24 cellular contexts compared by ENCODE assay signal in the genomic region with DNA sequence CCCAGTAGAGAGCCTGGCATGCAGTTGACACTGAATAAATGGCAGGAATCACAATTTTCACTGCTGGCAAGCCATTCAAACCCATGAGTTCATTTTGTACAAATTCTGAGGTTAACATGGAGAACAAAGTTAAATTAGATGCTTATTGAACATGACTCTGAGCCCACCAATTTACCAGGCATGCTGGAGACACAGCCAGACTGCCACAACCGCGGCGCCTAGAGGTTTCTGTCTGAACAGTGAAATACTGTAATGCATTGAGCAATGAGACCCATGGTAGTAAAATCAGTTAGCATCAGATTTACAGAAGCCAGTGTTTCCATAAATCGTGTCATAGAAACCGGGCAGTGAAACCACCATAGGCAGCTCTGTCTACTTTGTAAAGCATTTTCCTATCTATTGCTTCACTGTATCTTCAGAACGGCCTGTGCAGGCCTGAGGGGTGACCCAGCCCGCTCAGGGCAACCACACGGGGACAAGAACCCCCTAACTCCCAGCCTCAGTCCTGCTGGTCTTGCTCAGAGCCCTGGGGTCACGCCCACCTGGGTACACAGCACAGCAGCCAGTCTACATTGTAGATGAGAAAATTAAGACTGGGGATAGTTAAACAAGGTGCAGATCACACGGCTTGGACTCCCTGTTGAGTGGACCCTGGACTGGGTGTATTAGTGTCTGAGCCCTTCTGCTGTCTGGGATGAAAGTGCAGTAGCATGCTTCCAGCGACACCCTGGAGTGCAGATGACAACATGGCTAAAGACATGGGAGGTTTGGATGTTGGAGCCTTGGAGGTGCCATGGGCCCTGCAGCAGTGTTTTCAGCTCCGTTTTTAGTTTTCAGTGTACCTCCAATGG. TPM values are rescaled to one million over a fixed set of nuclear protein-coding genes. Genes with fewer than 3 reads are reported as not detected.
DNase-seq lines count a peak whose midpoint lies in the region; ATAC-seq and TF ChIP-seq lines count a peak whose summit lies in the region.
"Had no signal": no experiment of that assay in that cellular context is flagged by ENCODE, and none has a peak within 500 bp of the region (broad histone marks: within the 10 kb centered on the region; RNA-seq: fewer than 3 reads in every experiment).

No MANE protein-coding gene starts in this region.

- CTCF ChIA-PET in CD4-positive, alpha-beta T cell (lab: Charles Lee) = no interaction called here
- CTCF ChIA-PET in mammary epithelial cell (lab: Charles Lee; ENCODE audit: low non-redundant PET) = no interaction called here

- H3K4me1 ChIP-seq in skeletal muscle tissue (ENCODE audit: control insufficient read depth in 3 of 3, insufficient read depth in 3 of 3, low read length in 3 of 3) = peaks cover 50 to 80% (median 77%) of the 10 kb centered on the region in 3 donors
- H3K4me1 ChIP-seq in mammary epithelial cell (ENCODE audit: insufficient read depth, low read length) = peaks cover 18% of the 10 kb centered on the region

- no peak overlapping the region for H3K27ac Mint-ChIP-seq in CD4-positive, alpha-beta T cell
- H3K27ac Mint-ChIP-seq: WTC11 had no signal

- no TSS peak for BruUV-seq in mammary epithelial cell (replicated peaks; lab: Mats Ljungman, UMichigan)

- POLR2A ChIA-PET in CD4-positive, alpha-beta T cell (lab: Charles Lee) = no interaction called here

- DNase-seq in HL-60 (ENCODE audit: low read depth in 1 of 2, low spot score in 1 of 2) (peak in 1 of 2 experiments; percentile 36), NOMO-1 treated with DMSO at 0.1 percent for 48 hours (lab: John Stamatoyannopoulos, UW; ENCODE audit: unreplicated experiment) (peak; percentile 99), fibroblast of villous mesenchyme (ENCODE audit: low read depth) (peak; percentile 68), mammary epithelial cell (no peak)
- DNase-seq in CD4-positive, alpha-beta T cell = no peak
- no peak for DNase-seq in activated CD8-positive, alpha-beta memory T cell treated with anti-CD3 and anti-CD28 coated beads for 24 hours
- DNase-seq: ACHN; activated CD4-positive, alpha-beta T cell treated with anti-CD3 and anti-CD28 coated beads, Interleukin-2, amount 50 U/mL, for 4 hours; activated effector memory CD4-positive, alpha-beta T cell treated with anti-CD3 and anti-CD28 coated beads, Interleukin-2, amount 50 U/mL, for 16 hours; body of pancreas; effector CD8-positive, alpha-beta T cell; KBM-7; NCI-H1048; NCI-H2029 treated with DMSO at 0.1 percent for 48 hours; NCI-H446 treated with DMSO at 0.1 percent for 48 hours; nucleus accumbens; stimulated activated naive CD8-positive, alpha-beta T cell treated with anti-CD3 and anti-CD28 coated beads, Interleukin-15, amount 100 ng/mL, for 72 hours; upper lobe of left lung had no signal

- in situ Hi-C loops in mammary epithelial cell (cut with MboI; ENCODE audit: low sequenced_read_pairs in 2 of 2) = no loop called here

- H3K4me3 ChIP-seq in HL-60 (replicated peaks; ENCODE audit: insufficient read depth, low read length) (no peak overlapping the region), fibroblast of villous mesenchyme (ENCODE audit: low read depth, low read length) (no peak overlapping the region), skeletal muscle tissue (ENCODE audit: low read length in 3 of 3) (no peak overlapping the region), mammary epithelial cell (replicated peaks in 1 of 3; ENCODE audit: insufficient read depth in 1 of 3, low read depth in 2 of 3, low read length in 3 of 3) (no peak overlapping the region)
- H3K4me3 ChIP-seq: BLaER1 treated with 17β-estradiol and CSF1 and Interleukin-3, amounts not matched to agents 10 nM and 100 nM; body of pancreas; gastroesophageal sphincter; upper lobe of left lung had no signal

- peaks cover 5% of the 10 kb centered on the region for H3K4me1 Mint-ChIP-seq in CD4-positive, alpha-beta T cell (ENCODE audit: low read depth)
- H3K4me1 Mint-ChIP-seq: WTC11 had no signal

- no peaks in the 10 kb centered on the region for H3K27me3 Mint-ChIP-seq in CD4-positive, alpha-beta T cell
- H3K27me3 Mint-ChIP-seq: stimulated activated naive CD8-positive, alpha-beta T cell treated with anti-CD3 and anti-CD28 coated beads, Interleukin-15, amount 100 ng/mL, for 72 hours had no signal

- no peak overlapping the region for H3K4me3 Mint-ChIP-seq in CD4-positive, alpha-beta T cell
- H3K4me3 Mint-ChIP-seq: stimulated activated naive CD8-positive, alpha-beta T cell treated with anti-CD3 and anti-CD28 coated beads, Interleukin-15, amount 100 ng/mL, for 72 hours; WTC11 had no signal

- H3K9ac ChIP-seq in skeletal muscle tissue (ENCODE audit: low read depth in 1 of 3, low read length in 3 of 3) (no peak overlapping the region), mammary epithelial cell (ENCODE audit: insufficient read depth, low read length) (no peak overlapping the region)
- H3K9ac ChIP-seq: BLaER1 treated with 17β-estradiol and CSF1 and Interleukin-3, amounts not matched to agents 10 nM and 100 nM had no signal

- no peaks in the 10 kb centered on the region for H3K36me3 Mint-ChIP-seq in CD4-positive, alpha-beta T cell (ENCODE audit: low read depth)

- dilution Hi-C loops in mammary epithelial cell (cut with HindIII; ENCODE audit: low sequenced_read_pairs) = no loop called here

- no peaks in the 10 kb centered on the region for H4K20me1 ChIP-seq in mammary epithelial cell (ENCODE audit: insufficient read depth, low read length)
- H4K20me1 ChIP-seq: BLaER1 treated with 17β-estradiol and CSF1 and Interleukin-3, amounts not matched to agents 10 nM and 100 nM had no signal

- ATAC-seq in HG03571 (IDR thresholded peaks at IDR 0.05; ENCODE audit: unreplicated experiment) = no peak
- no peak for ATAC-seq in CD4-positive, alpha-beta T cell (ENCODE audit: poor library complexity)
- ATAC-seq: body of pancreas; gastroesophageal sphincter; stimulated activated naive CD8-positive, alpha-beta T cell treated with anti-CD3 and anti-CD28 coated beads, Interleukin-15, amount 100 ng/mL, for 72 hours; WTC11 had no signal

- H3K79me2 ChIP-seq in mammary epithelial cell (ENCODE audit: insufficient read depth, low read length) = no peaks in the 10 kb centered on the region

- H3K36me3 ChIP-seq in skeletal muscle tissue (ENCODE audit: control insufficient read depth in 3 of 3, insufficient read depth in 3 of 3, low read length in 3 of 3) (peaks cover 3 to 6% (median 4%) of the 10 kb centered on the region in 3 donors), mammary epithelial cell (ENCODE audit: insufficient read depth, low read length) (no peaks in the 10 kb centered on the region)
- H3K36me3 ChIP-seq: BLaER1 treated with 17β-estradiol and CSF1 and Interleukin-3, amounts not matched to agents 10 nM and 100 nM; gastroesophageal sphincter; upper lobe of left lung had no signal

- TF ChIP-seq CTCF in HL-60 (IDR thresholded peaks at IDR 0.05; ENCODE audit: insufficient read depth, low read length) (no peak), fibroblast of villous mesenchyme (IDR thresholded peaks at IDR 0.05; ENCODE audit: insufficient read depth, low read depth, low read length) (no peak), mammary epithelial cell (conservative IDR thresholded peaks at IDR 0.05 in 1 of 2, IDR thresholded peaks at IDR 0.05 in 1 of 2; ENCODE audit: extremely low read depth in 1 of 2, insufficient read depth in 1 of 2, low read depth in 1 of 2, low read length in 2 of 2) (no peak)
- no peak for TF ChIP-seq CTCF in CD4-positive, alpha-beta T cell (IDR thresholded peaks at IDR 0.05)

- H3K27me3 ChIP-seq in HL-60 (ENCODE audit: insufficient read depth, poor library complexity, severe bottlenecking) (no peaks in the 10 kb centered on the region), skeletal muscle tissue (ENCODE audit: control insufficient read depth in 3 of 3, insufficient read depth in 3 of 3, low read length in 3 of 3) (no peaks in the 10 kb centered on the region), mammary epithelial cell (ENCODE audit: insufficient read depth, low read length) (no peaks in the 10 kb centered on the region)
- no peaks in the 10 kb centered on the region for H3K27me3 ChIP-seq in CD4-positive, alpha-beta T cell (ENCODE audit: control insufficient read depth, insufficient read depth, low read length)
- H3K27me3 ChIP-seq: BLaER1 treated with 17β-estradiol and CSF1 and Interleukin-3, amounts not matched to agents 10 nM and 100 nM; body of pancreas; gastroesophageal sphincter; upper lobe of left lung had no signal

- H3K9me3 ChIP-seq in skeletal muscle tissue (ENCODE audit: control insufficient read depth in 3 of 3, low read length in 3 of 3) = peaks cover 0 to 3% (median 0%) of the 10 kb centered on the region in 3 donors
- no peaks in the 10 kb centered on the region for H3K9me3 ChIP-seq in CD4-positive, alpha-beta T cell (ENCODE audit: control insufficient read depth, low read length)
- H3K9me3 ChIP-seq in mammary epithelial cell (replicated peaks; ENCODE audit: insufficient read depth, low read length) = peaks cover 10% of the 10 kb centered on the region
- H3K9me3 ChIP-seq: body of pancreas, gastroesophageal sphincter, upper lobe of left lung had no signal

- H3K27ac ChIP-seq in HL-60 (replicated peaks) (peak overlapping the region; percentile 42), skeletal muscle tissue (ENCODE audit: low read depth, low read length) (peak overlapping the region; percentile 9), mammary epithelial cell (ENCODE audit: insufficient read depth, low read depth, low read length) (no peak overlapping the region)
- H3K27ac ChIP-seq in CD4-positive, alpha-beta T cell (ENCODE audit: low read depth, low read length) = no peak overlapping the region
- H3K27ac ChIP-seq: BLaER1 treated with 17β-estradiol and CSF1 and Interleukin-3, amounts not matched to agents 10 nM and 100 nM; body of pancreas; RWPE1; upper lobe of left lung had no signal

- no peaks in the 10 kb centered on the region for H3K9me3 Mint-ChIP-seq in CD4-positive, alpha-beta T cell

- no peak overlapping the region for H2AFZ ChIP-seq in mammary epithelial cell (ENCODE audit: low read depth, low read length)

- no peak overlapping the region for H3K4me2 ChIP-seq in mammary epithelial cell (ENCODE audit: insufficient read depth, low read depth, low read length)
- H3K4me2 ChIP-seq: BLaER1 treated with 17β-estradiol and CSF1 and Interleukin-3, amounts not matched to agents 10 nM and 100 nM had no signal

- intact Hi-C loops in CD4-positive, alpha-beta T cell (cut with DNase I, micrococcal nuclease) = no loop called here
- intact Hi-C loops in mammary epithelial cell (cut with micrococcal nuclease) = no loop called here

- 91% methylated on average over 12 of the region's 12 CpGs for WGBS in mammary epithelial cell (ENCODE audit: low coverage, missing lambda C conversion rate)

RNA-seq across cellular contexts. Expression of a gene that starts 44.2 kb away (rescaled TPM):
- total RNA-seq in fibroblast of villous mesenchyme = 82.1 and 141 TPM in 2 replicates
- total RNA-seq in skeletal muscle tissue = 12.5 TPM
- under 1 TPM; 0.28 to 0.38 TPM for total RNA-seq in CD4-positive, alpha-beta T cell
- 10 to 100 TPM in 1 of 2 donors, 1 to 10 TPM in 1; 7.8 to 46.3 TPM for total RNA-seq in mammary epithelial cell
- polyA plus RNA-seq in mammary epithelial cell = 16.9 TPM
- polyA minus RNA-seq in mammary epithelial cell = 27.4 TPM

Comparison
In these comparisons a context has a peak if more than half of its experiments do, and no peak if none do; other contexts are left out.
1. DNase-seq: peak in NOMO-1 treated with DMSO at 0.1 percent for 48 hours (single experiment) and fibroblast of villous mesenchyme (single experiment); none in CD4-positive, alpha-beta T cell (0 of 10), mammary epithelial cell (single experiment) and activated CD8-positive, alpha-beta memory T cell treated with anti-CD3 and anti-CD28 coated beads for 24 hours (single experiment).
2. H3K27ac ChIP-seq: peak in HL-60 (single experiment) and skeletal muscle tissue (single experiment); none in CD4-positive, alpha-beta T cell (single experiment) and mammary epithelial cell (single experiment).